Comparison of ENCODE assay signal across 16 cellular contexts in the genomic region with DNA sequence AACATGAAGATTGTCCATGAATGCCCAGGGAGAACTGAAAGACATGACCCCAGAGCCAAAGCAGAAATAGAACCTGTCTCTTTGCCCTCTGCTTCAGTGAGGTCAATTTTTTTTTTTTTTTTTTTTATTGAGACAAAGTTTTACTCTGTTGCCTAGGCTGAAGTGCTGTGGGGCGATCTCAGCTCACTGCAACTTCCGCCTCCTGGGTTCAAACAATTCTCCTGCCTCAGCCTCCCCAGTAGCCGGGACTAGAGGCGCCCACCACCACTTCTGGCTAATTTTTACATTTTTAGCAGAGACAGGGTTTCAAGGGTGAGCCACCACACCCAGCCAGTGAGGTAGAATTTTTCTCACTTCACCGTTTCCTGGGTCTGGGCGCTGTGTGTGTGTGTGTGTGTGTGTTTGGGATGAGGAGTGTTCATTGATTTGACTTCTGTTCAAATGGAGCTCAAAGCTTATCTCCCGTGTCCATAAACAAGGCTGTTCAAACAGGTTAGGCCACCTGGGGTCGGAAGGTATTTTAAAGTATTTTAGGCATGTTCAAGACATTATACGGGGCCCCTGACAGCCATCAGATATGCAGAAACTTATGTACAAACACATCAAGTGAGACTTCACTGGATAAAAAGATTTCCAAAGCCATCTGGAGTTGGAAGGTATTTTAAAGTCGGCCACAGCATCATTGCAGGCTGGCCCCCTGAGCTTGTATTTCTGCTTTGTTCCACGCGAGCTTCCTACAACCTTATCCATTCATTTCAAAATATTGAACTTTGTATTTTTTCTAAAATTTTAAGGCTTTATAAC.
DNase-seq lines count a peak whose midpoint lies in the region; ATAC-seq and TF ChIP-seq lines count a peak whose summit lies in the region.
"Had no signal": no experiment of that assay in that cellular context is flagged by ENCODE, and none has a peak within 500 bp of the region (broad histone marks: within the 10 kb centered on the region; RNA-seq: fewer than 3 reads in every experiment).

No MANE protein-coding gene starts in this region.

- DNase-seq in activated naive CD4-positive, alpha-beta T cell treated with anti-CD3 and anti-CD28 coated beads, Interleukin-2, amount 50 U/mL, for 16 hours, result no peak
- DNase-seq in left lobe of liver (ENCODE audit: low spot score) (no peak), NCI-H1436 (lab: John Stamatoyannopoulos, UW) (no peak), Peyer's patch (no peak)
- no peak for DNase-seq in stimulated activated naive B cell treated with anti-CD40 and anti-IgM and Interleukin-4, amounts not matched to agents 10 μg/mL and 1 μg/mL and 100 μg/mL, for 72 hours
- DNase-seq in stimulated activated CD4-positive, alpha-beta T cell treated with anti-CD3 and anti-CD28 coated beads, Interleukin-4, amount 100 ng/mL, for 24 hours, result no peak
- DNase-seq: activated CD8-positive, alpha-beta memory T cell treated with anti-CD3 and anti-CD28 coated beads, Interleukin-2, amount 50 U/mL, for 48 hours; effector CD4-positive, alpha-beta T cell; foreskin fibroblast; NCI-H1417 treated with DMSO at 0.1 percent for 48 hours; NCI-H524; right cardiac atrium; T-helper 9 cell had no signal

- H3K4me3 Mint-ChIP-seq in activated naive CD4-positive, alpha-beta T cell treated with anti-CD3 and anti-CD28 coated beads, Interleukin-2, amount 50 U/mL, for 24 hours, result peak overlapping the region; percentile 42
- H3K4me3 Mint-ChIP-seq in stimulated activated naive B cell treated with anti-CD40 and anti-IgM and Interleukin-4, amounts not matched to agents 10 μg/mL and 1 μg/mL and 100 μg/mL, for 72 hours, result no peak overlapping the region

- H3K27me3 Mint-ChIP-seq in activated naive CD4-positive, alpha-beta T cell treated with anti-CD3 and anti-CD28 coated beads, Interleukin-2, amount 50 U/mL, for 24 hours, result no peaks in the 10 kb centered on the region
- no peaks in the 10 kb centered on the region for H3K27me3 Mint-ChIP-seq in stimulated activated naive B cell treated with anti-CD40 and anti-IgM and Interleukin-4, amounts not matched to agents 10 μg/mL and 1 μg/mL and 100 μg/mL, for 72 hours

- ATAC-seq in left lobe of liver, result peak; percentile 55
- no peak for ATAC-seq in stimulated activated naive B cell treated with anti-CD40 and anti-IgM and Interleukin-4, amounts not matched to agents 10 μg/mL and 1 μg/mL and 100 μg/mL, for 72 hours (replicated peaks)
- ATAC-seq: right cardiac atrium had no signal

- 0 out of 2 replicates have a peak overlapping the region, but pooled peaks have one; percentile 14 for H3K27ac ChIP-seq in VCaP
- peak overlapping the region in 2 of 4 donors; percentile 83 to 88 for H3K27ac ChIP-seq in Peyer's patch
- H3K27ac ChIP-seq: BLaER1 had no signal

- peaks cover 67% of the 10 kb centered on the region for H3K4me1 Mint-ChIP-seq in activated naive CD4-positive, alpha-beta T cell treated with anti-CD3 and anti-CD28 coated beads, Interleukin-2, amount 50 U/mL, for 24 hours
- H3K4me1 Mint-ChIP-seq in stimulated activated naive B cell treated with anti-CD40 and anti-IgM and Interleukin-4, amounts not matched to agents 10 μg/mL and 1 μg/mL and 100 μg/mL, for 72 hours, result peaks cover 33 to 74% of the 10 kb centered on the region in 2 donors

- H3K27ac Mint-ChIP-seq in activated naive CD4-positive, alpha-beta T cell treated with anti-CD3 and anti-CD28 coated beads, Interleukin-2, amount 50 U/mL, for 24 hours, result peak overlapping the region; percentile 46
- peak overlapping the region; percentile 84 for H3K27ac Mint-ChIP-seq in stimulated activated naive B cell treated with anti-CD40 and anti-IgM and Interleukin-4, amounts not matched to agents 10 μg/mL and 1 μg/mL and 100 μg/mL, for 72 hours

- H3K36me3 ChIP-seq in Peyer's patch, result no peaks in the 10 kb centered on the region
- H3K36me3 ChIP-seq: BLaER1 had no signal

- H3K9me3 Mint-ChIP-seq in activated naive CD4-positive, alpha-beta T cell treated with anti-CD3 and anti-CD28 coated beads, Interleukin-2, amount 50 U/mL, for 24 hours, result no peaks in the 10 kb centered on the region
- H3K9me3 Mint-ChIP-seq in stimulated activated naive B cell treated with anti-CD40 and anti-IgM and Interleukin-4, amounts not matched to agents 10 μg/mL and 1 μg/mL and 100 μg/mL, for 72 hours, result no peaks in the 10 kb centered on the region

- H3K4me1 ChIP-seq in Peyer's patch, result peaks cover 0 to 11% (median 0%) of the 10 kb centered on the region in 4 donors

- no peak for TF ChIP-seq POLR2A in Peyer's patch (IDR thresholded peaks at IDR 0.05)

- no peaks in the 10 kb centered on the region for H3K27me3 ChIP-seq in Peyer's patch
- H3K27me3 ChIP-seq: BLaER1 had no signal

- no peak overlapping the region for H3K4me3 ChIP-seq in Peyer's patch
- H3K4me3 ChIP-seq: BLaER1 had no signal

- TF ChIP-seq CTCF in VCaP (conservative IDR thresholded peaks at IDR 0.05) (no peak), Peyer's patch (IDR thresholded peaks at IDR 0.05) (no peak)

- H3K36me3 Mint-ChIP-seq in activated naive CD4-positive, alpha-beta T cell treated with anti-CD3 and anti-CD28 coated beads, Interleukin-2, amount 50 U/mL, for 24 hours, result no peaks in the 10 kb centered on the region
- no peaks in the 10 kb centered on the region for H3K36me3 Mint-ChIP-seq in stimulated activated naive B cell treated with anti-CD40 and anti-IgM and Interleukin-4, amounts not matched to agents 10 μg/mL and 1 μg/mL and 100 μg/mL, for 72 hours

- H3K9me3 ChIP-seq in Peyer's patch, result no peaks in the 10 kb centered on the region
- H3K9me3 ChIP-seq: BLaER1 had no signal
